Comparison of ENCODE assay signal across 19 cellular contexts in the genomic region with DNA sequence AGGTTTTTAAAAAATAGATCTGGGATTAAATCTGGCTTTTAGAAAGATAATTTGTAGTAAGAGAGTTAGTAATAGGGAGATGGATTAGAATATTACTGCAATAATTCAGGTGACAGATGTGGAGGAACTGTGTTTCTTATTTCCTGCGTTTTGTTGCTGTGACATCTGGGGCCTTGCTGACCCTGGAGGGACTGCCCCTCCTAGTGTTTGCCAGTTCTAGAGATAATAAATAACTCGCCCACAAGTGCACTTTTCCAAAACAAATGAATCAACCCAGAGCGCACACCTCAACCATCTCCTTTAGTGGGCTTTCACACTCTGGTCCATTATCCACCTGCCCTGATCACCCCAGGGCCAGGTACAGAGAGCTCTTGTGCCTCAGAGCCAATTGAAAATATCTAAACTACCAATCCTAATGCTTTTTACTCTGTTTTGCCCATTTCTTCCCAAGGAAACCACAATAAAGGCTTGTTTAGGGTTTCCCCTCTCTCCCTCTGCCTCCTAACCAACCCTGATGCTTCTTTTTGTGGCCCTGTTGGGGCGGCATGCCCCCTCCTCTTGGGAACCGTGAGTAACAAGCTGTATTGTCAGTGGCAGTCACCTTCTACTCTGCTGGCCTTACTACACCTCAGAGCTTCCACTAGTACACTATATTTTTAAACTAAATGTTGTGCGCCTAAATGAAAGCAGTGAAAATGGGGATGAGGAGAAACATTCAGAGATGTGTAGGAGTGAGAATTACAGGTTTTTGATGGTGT.
A peak's percentile ranks its signal among the peaks of the same experiment; 100 is the strongest.
DNase-seq lines count a peak whose midpoint lies in the region; ATAC-seq and FAIRE-seq lines count a peak whose summit lies in the region.
"Had no signal": no experiment of that assay in that cellular context is flagged by ENCODE, and none has a peak within 500 bp of the region (broad histone marks: within the 10 kb centered on the region; RNA-seq: fewer than 3 reads in every experiment).

No MANE protein-coding gene starts in this region.

- no peak overlapping the region for H3K4me3 ChIP-seq in BLaER1
- H3K4me3 ChIP-seq: A549, transverse colon had no signal

- no peaks in the 10 kb centered on the region for H3K36me3 ChIP-seq in BLaER1
- H3K36me3 ChIP-seq: transverse colon had no signal

- intact Hi-C loops in sciatic nerve (cut with DNase I): no loop called here
- intact Hi-C loops in cardiac septum (cut with DNase I): no loop called here

- ATAC-seq in HG02642 (IDR thresholded peaks at IDR 0.05; ENCODE audit: poor library complexity, unreplicated experiment): peak; percentile 66
- ATAC-seq in HG03378 (IDR thresholded peaks at IDR 0.05; ENCODE audit: unreplicated experiment): peak; percentile 83
- ATAC-seq in sciatic nerve: no peak
- ATAC-seq: A549 had no signal

- no peaks in the 10 kb centered on the region for H3K27me3 ChIP-seq in BLaER1
- H3K27me3 ChIP-seq: transverse colon had no signal

- H3K4me2 ChIP-seq in BLaER1: peak overlapping the region; percentile 52
- H3K4me2 ChIP-seq: A549 had no signal

- no peak overlapping the region for H3K27ac ChIP-seq in BLaER1
- H3K27ac ChIP-seq: A549, transverse colon had no signal

- no peaks in the 10 kb centered on the region for H4K20me1 ChIP-seq in BLaER1

- H3K4me1 ChIP-seq in BLaER1: peaks cover 9% of the 10 kb centered on the region
- H3K4me1 ChIP-seq: A549, transverse colon had no signal

- DNase-seq in GM19239 (ENCODE audit: insufficient read length, low spot score) (no peak), sciatic nerve (ENCODE audit: low spot score) (no peak), cardiac septum (ENCODE audit: low spot score) (no peak), SKM-1 (lab: John Stamatoyannopoulos, UW; ENCODE audit: unreplicated experiment) (no peak)
- no peak for DNase-seq in activated naive CD4-positive, alpha-beta T cell (lab: John Stamatoyannopoulos, UW)
- DNase-seq: activated CD4-positive, alpha-beta memory T cell treated with anti-CD3 and anti-CD28 coated beads for 36 hours; activated naive CD4-positive, alpha-beta T cell treated with anti-CD3 and anti-CD28 coated beads, Interleukin-2, amount 10 ng/mL, durations not matched to agents 7 days and 5 days; COR-L47; islet precursor cell; NCI-H146; NCI-H524 treated with DMSO at 0.1 percent for 48 hours; RPMI8226; transverse colon had no signal

- H3K9me3 ChIP-seq in BLaER1: no peaks in the 10 kb centered on the region
- H3K9me3 ChIP-seq: A549, transverse colon had no signal

- H3K9ac ChIP-seq in BLaER1: no peak overlapping the region

- peak; percentile 52 for FAIRE-seq in GM19239 (lab: Jason Lieb, UNC)
- FAIRE-seq: A549, bronchial epithelial cell, endometrium had no signal
